ENCODE assay signal across 16 cellular contexts in the genomic region with DNA sequence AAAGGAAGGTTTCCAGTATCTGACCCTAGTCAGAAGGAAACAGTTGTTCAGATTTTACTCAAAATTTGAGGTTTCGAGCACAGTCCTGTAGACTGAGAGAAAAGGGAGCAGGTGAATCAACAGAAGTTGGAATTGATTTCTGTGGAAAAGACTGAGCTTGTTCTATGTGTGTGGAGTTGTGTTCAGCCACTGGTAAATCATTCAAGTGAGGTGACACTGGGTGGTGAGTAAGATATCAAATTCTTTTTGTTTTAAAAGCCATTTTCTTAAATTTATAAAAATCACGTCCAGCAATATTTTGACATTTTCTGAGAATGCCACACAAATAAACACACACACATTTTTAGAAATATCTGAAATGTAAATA.
DNase-seq lines count a peak whose midpoint lies in the region; ATAC-seq, FAIRE-seq and TF ChIP-seq lines count a peak whose summit lies in the region.
"Had no signal": no experiment of that assay in that cellular context is flagged by ENCODE, and none has a peak within 500 bp of the region (broad histone marks: within the 10 kb centered on the region; RNA-seq: fewer than 3 reads in every experiment).

No MANE protein-coding gene starts in this region.

- no peak overlapping the region for H3K4me2 ChIP-seq in HepG2 (ENCODE audit: low read depth, low read length)
- H3K4me2 ChIP-seq: A549 had no signal

- H3K27me3 ChIP-seq in right lobe of liver, result no peaks in the 10 kb centered on the region
- no peaks in the 10 kb centered on the region for H3K27me3 ChIP-seq in HepG2 (ENCODE audit: control insufficient read depth in 1 of 2, insufficient read depth in 2 of 2, low read length in 2 of 2)

- TF ChIP-seq RAD21 in HepG2 (CRISPR knock-in tag; IDR thresholded peaks at IDR 0.05), result no peak

- no peak for DNase-seq in right lobe of liver
- DNase-seq in HepG2 (ENCODE audit: low spot score), result no peak
- peak; percentile 49 for DNase-seq in SHP77 treated with DMSO at 0.1 percent for 48 hours (lab: John Stamatoyannopoulos, UW)
- DNase-seq in fibroblast of villous mesenchyme (ENCODE audit: low read depth), result no peak
- no peak for DNase-seq in NCI-H1105 (lab: John Stamatoyannopoulos, UW)
- DNase-seq in left lobe of liver (ENCODE audit: low spot score), result no peak
- DNase-seq in mucosa of descending colon, result no peak
- DNase-seq: AML-193, EL, NCI-H1417, NCI-H1930, NCI-H69, OCI-M1 had no signal

- in situ Hi-C loops in HepG2 (cut with HindIII; ENCODE audit: extremely low pct_ligation_motif_present, low pct_unique_long_range_greater_than_20kb), result no loop called here

- no peak overlapping the region for H3K9ac ChIP-seq in HepG2 (ENCODE audit: insufficient read depth, low read depth, low read length)

- no peaks in the 10 kb centered on the region for H3K36me3 ChIP-seq in right lobe of liver
- H3K36me3 ChIP-seq in HepG2 (replicated peaks in 1 of 2; ENCODE audit: control insufficient read depth in 1 of 2, insufficient read depth in 2 of 2, low read length in 2 of 2), result no peaks in the 10 kb centered on the region
- H3K36me3 ChIP-seq in mucosa of descending colon (ENCODE audit: low read depth), result no peaks in the 10 kb centered on the region
- H3K36me3 ChIP-seq: HAP-1 had no signal

- intact Hi-C loops in right lobe of liver (cut with DNase I), result no loop called here
- intact Hi-C loops in HepG2 (cut with micrococcal nuclease; ENCODE audit: unreplicated experiment), result no loop called here
- intact Hi-C loops in mucosa of descending colon (cut with DNase I, micrococcal nuclease), result no loop called here

- CTCF ChIA-PET in HepG2 (lab: Yijun Ruan, JAX; ENCODE audit: low intra/inter-chr PET ratio, low total read pairs), result no interaction called here

- no TSS peak for BruUV-seq in HepG2 (replicated peaks; lab: Mats Ljungman, UMichigan)

- TF ChIP-seq CTCF in right lobe of liver (IDR thresholded peaks at IDR 0.05) (no peak), HepG2 (CRISPR knock-in tag; IDR thresholded peaks at IDR 0.05) (no peak), fibroblast of villous mesenchyme (IDR thresholded peaks at IDR 0.05; ENCODE audit: insufficient read depth, low read depth, low read length) (no peak), mucosa of descending colon (IDR thresholded peaks at IDR 0.05) (no peak)

- no peak overlapping the region for H3K27ac ChIP-seq in right lobe of liver
- H3K27ac ChIP-seq in HepG2 (ENCODE audit: extremely low read length, insufficient read depth, low read length), result no peak overlapping the region
- H3K27ac ChIP-seq: A549 had no signal

- TF ChIP-seq POLR2A in right lobe of liver (IDR thresholded peaks at IDR 0.05) (no peak), HepG2 (IDR thresholded peaks at IDR 0.05; ENCODE audit: insufficient read depth in 1 of 2, low read depth in 2 of 2, low read length in 2 of 2) (no peak)

- POLR2A ChIA-PET in HepG2 (lab: Yijun Ruan, JAX), result no interaction called here

- ATAC-seq in right lobe of liver (peak in 3 of 4 donors; percentile 23 to 62 (median 41)), HepG2 (no peak), left lobe of liver (no peak), HG02642 (IDR thresholded peaks at IDR 0.05; ENCODE audit: poor library complexity, unreplicated experiment) (no peak), mucosa of descending colon (no peak)

- FAIRE-seq in HepG2 (lab: Jason Lieb, UNC), result no peak
- FAIRE-seq: A549 had no signal

- no peaks in the 10 kb centered on the region for H3K79me2 ChIP-seq in HepG2 (ENCODE audit: insufficient read depth, low read length)

- H3K4me3 ChIP-seq in right lobe of liver, result no peak overlapping the region
- H3K4me3 ChIP-seq in HepG2 (replicated peaks in 1 of 3; ENCODE audit: insufficient read depth in 1 of 3, low read depth in 2 of 3, low read length in 3 of 3), result no peak overlapping the region
- H3K4me3 ChIP-seq in fibroblast of villous mesenchyme (ENCODE audit: low read depth, low read length), result peak overlapping the region; percentile 41
- no peak overlapping the region for H3K4me3 ChIP-seq in mucosa of descending colon
- H3K4me3 ChIP-seq: A549, HAP-1 had no signal

- H4K20me1 ChIP-seq in HepG2 (ENCODE audit: insufficient read depth, low read length), result no peaks in the 10 kb centered on the region

- WGBS in right lobe of liver (ENCODE audit: insufficient coverage, low coverage, low lambda C conversion rate, missing lambda C conversion rate), result 24% methylated on average over 2 of the region's 2 CpGs
- WGBS in HepG2 (ENCODE audit: low lambda C conversion rate), result 13% methylated on average over 2 of the region's 2 CpGs

- no peaks in the 10 kb centered on the region for H3K9me3 ChIP-seq in right lobe of liver
- no peaks in the 10 kb centered on the region for H3K9me3 ChIP-seq in HepG2 (ENCODE audit: low read length)
- no peaks in the 10 kb centered on the region for H3K9me3 ChIP-seq in mucosa of descending colon
- H3K9me3 ChIP-seq: A549, HAP-1 had no signal

- TF ChIP-seq EP300 in HepG2 (IDR thresholded peaks at IDR 0.05; ENCODE audit: low read depth in 2 of 2, low read length in 2 of 2) (no peak), HepG2 (CRISPR knock-in tag; IDR thresholded peaks at IDR 0.05; ENCODE audit: borderline replicate concordance) (no peak)

- H2AFZ ChIP-seq in HepG2 (ENCODE audit: low read length), result no peak overlapping the region

- no peaks in the 10 kb centered on the region for H3K4me1 ChIP-seq in right lobe of liver
- H3K4me1 ChIP-seq in HepG2 (ENCODE audit: insufficient read depth, low read length), result no peaks in the 10 kb centered on the region
- H3K4me1 ChIP-seq in mucosa of descending colon (ENCODE audit: low read depth), result no peaks in the 10 kb centered on the region
- H3K4me1 ChIP-seq: HAP-1 had no signal

TF ChIP-seq in HepG2, 621 proteins besides CTCF, POLR2A, EP300 and RAD21 (continues in another document):
- TF ChIP-seq, protein P1, sequence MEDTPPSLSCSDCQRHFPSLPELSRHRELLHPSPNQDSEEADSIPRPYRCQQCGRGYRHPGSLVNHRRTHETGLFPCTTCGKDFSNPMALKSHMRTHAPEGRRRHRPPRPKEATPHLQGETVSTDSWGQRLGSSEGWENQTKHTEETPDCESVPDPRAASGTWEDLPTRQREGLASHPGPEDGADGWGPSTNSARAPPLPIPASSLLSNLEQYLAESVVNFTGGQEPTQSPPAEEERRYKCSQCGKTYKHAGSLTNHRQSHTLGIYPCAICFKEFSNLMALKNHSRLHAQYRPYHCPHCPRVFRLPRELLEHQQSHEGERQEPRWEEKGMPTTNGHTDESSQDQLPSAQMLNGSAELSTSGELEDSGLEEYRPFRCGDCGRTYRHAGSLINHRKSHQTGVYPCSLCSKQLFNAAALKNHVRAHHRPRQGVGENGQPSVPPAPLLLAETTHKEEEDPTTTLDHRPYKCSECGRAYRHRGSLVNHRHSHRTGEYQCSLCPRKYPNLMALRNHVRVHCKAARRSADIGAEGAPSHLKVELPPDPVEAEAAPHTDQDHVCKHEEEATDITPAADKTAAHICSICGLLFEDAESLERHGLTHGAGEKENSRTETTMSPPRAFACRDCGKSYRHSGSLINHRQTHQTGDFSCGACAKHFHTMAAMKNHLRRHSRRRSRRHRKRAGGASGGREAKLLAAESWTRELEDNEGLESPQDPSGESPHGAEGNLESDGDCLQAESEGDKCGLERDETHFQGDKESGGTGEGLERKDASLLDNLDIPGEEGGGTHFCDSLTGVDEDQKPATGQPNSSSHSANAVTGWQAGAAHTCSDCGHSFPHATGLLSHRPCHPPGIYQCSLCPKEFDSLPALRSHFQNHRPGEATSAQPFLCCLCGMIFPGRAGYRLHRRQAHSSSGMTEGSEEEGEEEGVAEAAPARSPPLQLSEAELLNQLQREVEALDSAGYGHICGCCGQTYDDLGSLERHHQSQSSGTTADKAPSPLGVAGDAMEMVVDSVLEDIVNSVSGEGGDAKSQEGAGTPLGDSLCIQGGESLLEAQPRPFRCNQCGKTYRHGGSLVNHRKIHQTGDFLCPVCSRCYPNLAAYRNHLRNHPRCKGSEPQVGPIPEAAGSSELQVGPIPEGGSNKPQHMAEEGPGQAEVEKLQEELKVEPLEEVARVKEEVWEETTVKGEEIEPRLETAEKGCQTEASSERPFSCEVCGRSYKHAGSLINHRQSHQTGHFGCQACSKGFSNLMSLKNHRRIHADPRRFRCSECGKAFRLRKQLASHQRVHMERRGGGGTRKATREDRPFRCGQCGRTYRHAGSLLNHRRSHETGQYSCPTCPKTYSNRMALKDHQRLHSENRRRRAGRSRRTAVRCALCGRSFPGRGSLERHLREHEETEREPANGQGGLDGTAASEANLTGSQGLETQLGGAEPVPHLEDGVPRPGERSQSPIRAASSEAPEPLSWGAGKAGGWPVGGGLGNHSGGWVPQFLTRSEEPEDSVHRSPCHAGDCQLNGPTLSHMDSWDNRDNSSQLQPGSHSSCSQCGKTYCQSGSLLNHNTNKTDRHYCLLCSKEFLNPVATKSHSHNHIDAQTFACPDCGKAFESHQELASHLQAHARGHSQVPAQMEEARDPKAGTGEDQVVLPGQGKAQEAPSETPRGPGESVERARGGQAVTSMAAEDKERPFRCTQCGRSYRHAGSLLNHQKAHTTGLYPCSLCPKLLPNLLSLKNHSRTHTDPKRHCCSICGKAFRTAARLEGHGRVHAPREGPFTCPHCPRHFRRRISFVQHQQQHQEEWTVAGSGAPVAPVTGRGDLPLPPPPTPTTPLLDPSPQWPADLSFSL (CRISPR knock-in tag; IDR thresholded peaks at IDR 0.05), result no peak
- TF ChIP-seq REPIN1 (CRISPR knock-in tag; IDR thresholded peaks at IDR 0.05; ENCODE audit: borderline replicate concordance, low read depth), result no peak
- no peak for TF ChIP-seq CCAR2 (optimal IDR thresholded peaks at IDR 0.05; ENCODE audit: low read depth, low read length)
- TF ChIP-seq, protein P2, sequence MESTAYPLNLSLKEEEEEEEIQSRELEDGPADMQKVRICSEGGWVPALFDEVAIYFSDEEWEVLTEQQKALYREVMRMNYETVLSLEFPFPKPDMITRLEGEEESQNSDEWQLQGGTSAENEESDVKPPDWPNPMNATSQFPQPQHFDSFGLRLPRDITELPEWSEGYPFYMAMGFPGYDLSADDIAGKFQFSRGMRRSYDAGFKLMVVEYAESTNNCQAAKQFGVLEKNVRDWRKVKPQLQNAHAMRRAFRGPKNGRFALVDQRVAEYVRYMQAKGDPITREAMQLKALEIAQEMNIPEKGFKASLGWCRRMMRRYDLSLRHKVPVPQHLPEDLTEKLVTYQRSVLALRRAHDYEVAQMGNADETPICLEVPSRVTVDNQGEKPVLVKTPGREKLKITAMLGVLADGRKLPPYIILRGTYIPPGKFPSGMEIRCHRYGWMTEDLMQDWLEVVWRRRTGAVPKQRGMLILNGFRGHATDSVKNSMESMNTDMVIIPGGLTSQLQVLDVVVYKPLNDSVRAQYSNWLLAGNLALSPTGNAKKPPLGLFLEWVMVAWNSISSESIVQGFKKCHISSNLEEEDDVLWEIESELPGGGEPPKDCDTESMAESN (CRISPR knock-in tag; conservative IDR thresholded peaks at IDR 0.05), result no peak
- TF ChIP-seq ASH2L (IDR thresholded peaks at IDR 0.05; ENCODE audit: insufficient read length, low read depth, low read length), result no peak
- no peak for TF ChIP-seq MIXL1 (CRISPR knock-in tag; IDR thresholded peaks at IDR 0.05)

Comparison
In these comparisons a context has a peak if more than half of its experiments do, and no peak if none do; other contexts are left out.
1. ATAC-seq: peak in right lobe of liver (3 of 4); none in HepG2 (single experiment), left lobe of liver (single experiment), HG02642 (single experiment) and mucosa of descending colon (single experiment).